ENCODE assay signal across 1 cellular context in genomic region chr3:37813403-37813802, GRCh38.
A peak's percentile ranks its signal among the peaks of the same experiment; 100 is the strongest.
TF ChIP-seq lines count a peak whose summit lies in the region.

No MANE protein-coding gene starts in this region.

TF ChIP-seq in GM12878, 131 proteins besides CTCF, POLR2A, EP300 and RAD21 (continued from another document):
- peak; percentile 96 for TF ChIP-seq ATF7 (IDR thresholded peaks at IDR 0.05; ENCODE audit: low read depth)
- no peak for TF ChIP-seq YY1 (IDR thresholded peaks at IDR 0.05; ENCODE audit: low read depth, low read length)
- TF ChIP-seq, protein P1, sequence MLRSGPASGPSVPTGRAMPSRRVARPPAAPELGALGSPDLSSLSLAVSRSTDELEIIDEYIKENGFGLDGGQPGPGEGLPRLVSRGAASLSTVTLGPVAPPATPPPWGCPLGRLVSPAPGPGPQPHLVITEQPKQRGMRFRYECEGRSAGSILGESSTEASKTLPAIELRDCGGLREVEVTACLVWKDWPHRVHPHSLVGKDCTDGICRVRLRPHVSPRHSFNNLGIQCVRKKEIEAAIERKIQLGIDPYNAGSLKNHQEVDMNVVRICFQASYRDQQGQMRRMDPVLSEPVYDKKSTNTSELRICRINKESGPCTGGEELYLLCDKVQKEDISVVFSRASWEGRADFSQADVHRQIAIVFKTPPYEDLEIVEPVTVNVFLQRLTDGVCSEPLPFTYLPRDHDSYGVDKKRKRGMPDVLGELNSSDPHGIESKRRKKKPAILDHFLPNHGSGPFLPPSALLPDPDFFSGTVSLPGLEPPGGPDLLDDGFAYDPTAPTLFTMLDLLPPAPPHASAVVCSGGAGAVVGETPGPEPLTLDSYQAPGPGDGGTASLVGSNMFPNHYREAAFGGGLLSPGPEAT (IDR thresholded peaks at IDR 0.05; ENCODE audit: low read depth) = peak; percentile 54; the same call in 1 of the 2 replicates
- peak; percentile 67; the same call in 1 of the 2 replicates for TF ChIP-seq GATAD2B (conservative IDR thresholded peaks at IDR 0.05; ENCODE audit: low read depth)
- TF ChIP-seq, protein P2, sequence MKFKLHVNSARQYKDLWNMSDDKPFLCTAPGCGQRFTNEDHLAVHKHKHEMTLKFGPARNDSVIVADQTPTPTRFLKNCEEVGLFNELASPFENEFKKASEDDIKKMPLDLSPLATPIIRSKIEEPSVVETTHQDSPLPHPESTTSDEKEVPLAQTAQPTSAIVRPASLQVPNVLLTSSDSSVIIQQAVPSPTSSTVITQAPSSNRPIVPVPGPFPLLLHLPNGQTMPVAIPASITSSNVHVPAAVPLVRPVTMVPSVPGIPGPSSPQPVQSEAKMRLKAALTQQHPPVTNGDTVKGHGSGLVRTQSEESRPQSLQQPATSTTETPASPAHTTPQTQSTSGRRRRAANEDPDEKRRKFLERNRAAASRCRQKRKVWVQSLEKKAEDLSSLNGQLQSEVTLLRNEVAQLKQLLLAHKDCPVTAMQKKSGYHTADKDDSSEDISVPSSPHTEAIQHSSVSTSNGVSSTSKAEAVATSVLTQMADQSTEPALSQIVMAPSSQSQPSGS (IDR thresholded peaks at IDR 0.05; ENCODE audit: low read length) = peak; percentile 71
- 0 out of 2 replicates have a peak, but pooled peaks have one; percentile 24 for TF ChIP-seq BMI1 (IDR thresholded peaks at IDR 0.05; ENCODE audit: borderline replicate concordance)
- peak; percentile 64; the same call in 1 of the 2 replicates for TF ChIP-seq NBN (IDR thresholded peaks at IDR 0.05)
- TF ChIP-seq IKZF2 (IDR thresholded peaks at IDR 0.05) = peak; percentile 51 to 62; a peak in 2 of 4 replicates
- TF ChIP-seq JUNB (IDR thresholded peaks at IDR 0.05) = peak; percentile 53
- no peak for TF ChIP-seq ZZZ3 (IDR thresholded peaks at IDR 0.05; ENCODE audit: control insufficient read depth, insufficient read length, low read depth)
- no peak for TF ChIP-seq SUZ12 (IDR thresholded peaks at IDR 0.05; ENCODE audit: unreplicated experiment)
- peak; percentile 54 for TF ChIP-seq SMAD1 (IDR thresholded peaks at IDR 0.05; ENCODE audit: low read depth, partially characterized antibody)
- no peak for TF ChIP-seq CHD1 (IDR thresholded peaks at IDR 0.05; ENCODE audit: low read depth, low read length)
- peak; percentile 44; the same call in 1 of the 2 replicates for TF ChIP-seq IKZF1 (conservative IDR thresholded peaks at IDR 0.05)
- no peak for TF ChIP-seq NRF1 (conservative IDR thresholded peaks at IDR 0.05; ENCODE audit: low read depth, low read length)
- TF ChIP-seq MTA2 (IDR thresholded peaks at IDR 0.05; ENCODE audit: low read depth) = peak; percentile 84
- peak; percentile 80 for TF ChIP-seq DPF2 (IDR thresholded peaks at IDR 0.05)
- TF ChIP-seq, protein P3, sequence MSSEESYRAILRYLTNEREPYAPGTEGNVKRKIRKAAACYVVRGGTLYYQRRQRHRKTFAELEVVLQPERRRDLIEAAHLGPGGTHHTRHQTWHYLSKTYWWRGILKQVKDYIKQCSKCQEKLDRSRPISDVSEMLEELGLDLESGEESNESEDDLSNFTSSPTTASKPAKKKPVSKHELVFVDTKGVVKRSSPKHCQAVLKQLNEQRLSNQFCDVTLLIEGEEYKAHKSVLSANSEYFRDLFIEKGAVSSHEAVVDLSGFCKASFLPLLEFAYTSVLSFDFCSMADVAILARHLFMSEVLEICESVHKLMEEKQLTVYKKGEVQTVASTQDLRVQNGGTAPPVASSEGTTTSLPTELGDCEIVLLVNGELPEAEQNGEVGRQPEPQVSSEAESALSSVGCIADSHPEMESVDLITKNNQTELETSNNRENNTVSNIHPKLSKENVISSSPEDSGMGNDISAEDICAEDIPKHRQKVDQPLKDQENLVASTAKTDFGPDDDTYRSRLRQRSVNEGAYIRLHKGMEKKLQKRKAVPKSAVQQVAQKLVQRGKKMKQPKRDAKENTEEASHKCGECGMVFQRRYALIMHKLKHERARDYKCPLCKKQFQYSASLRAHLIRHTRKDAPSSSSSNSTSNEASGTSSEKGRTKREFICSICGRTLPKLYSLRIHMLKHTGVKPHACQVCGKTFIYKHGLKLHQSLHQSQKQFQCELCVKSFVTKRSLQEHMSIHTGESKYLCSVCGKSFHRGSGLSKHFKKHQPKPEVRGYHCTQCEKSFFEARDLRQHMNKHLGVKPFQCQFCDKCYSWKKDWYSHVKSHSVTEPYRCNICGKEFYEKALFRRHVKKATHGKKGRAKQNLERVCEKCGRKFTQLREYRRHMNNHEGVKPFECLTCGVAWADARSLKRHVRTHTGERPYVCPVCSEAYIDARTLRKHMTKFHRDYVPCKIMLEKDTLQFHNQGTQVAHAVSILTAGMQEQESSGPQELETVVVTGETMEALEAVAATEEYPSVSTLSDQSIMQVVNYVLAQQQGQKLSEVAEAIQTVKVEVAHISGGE (CRISPR knock-in tag; IDR thresholded peaks at IDR 0.05) = no peak
TF ChIP-seq in GM12878: peak in this region for 18.
